Comparison of ENCODE assay signal across 8 cellular contexts in the genomic region with DNA sequence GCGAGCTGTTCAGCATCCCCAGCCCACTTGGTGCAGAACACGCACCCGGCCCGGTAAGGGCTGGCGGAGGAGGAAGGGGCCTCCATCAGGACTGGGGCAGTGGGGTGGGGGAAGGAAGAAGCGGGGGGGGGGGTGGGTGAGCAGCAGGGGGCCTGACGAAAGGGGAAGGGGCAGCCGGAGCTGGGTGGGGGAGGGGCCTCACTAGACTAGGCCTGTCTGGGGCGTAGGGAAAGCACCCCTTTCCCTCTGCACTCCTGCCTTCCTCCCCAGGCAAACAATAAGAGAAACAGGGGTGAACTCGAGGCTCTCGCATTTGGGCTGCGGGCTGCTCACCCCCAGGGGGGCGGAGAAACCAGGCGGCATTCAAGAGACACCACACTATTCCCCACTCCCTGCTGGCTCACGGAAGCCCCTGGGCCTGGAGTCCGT.
DNase-seq lines count a peak whose midpoint lies in the region; FAIRE-seq and TF ChIP-seq lines count a peak whose summit lies in the region.

No MANE protein-coding gene starts in this region.

- H3K9me3 Mint-ChIP-seq in nephron: no peaks in the 10 kb centered on the region

- peak overlapping the region; percentile 75 for H3K27ac ChIP-seq in cingulate gyrus (ENCODE audit: low read depth, low read length)

- H3K36me3 ChIP-seq in GM06990 (ENCODE audit: control insufficient read depth, insufficient read depth, low read length): peaks cover 11% of the 10 kb centered on the region
- no peaks in the 10 kb centered on the region; the same call in 1 of the 2 replicates for H3K36me3 ChIP-seq in MG63

- peak overlapping the region; percentile 26 to 98 (median 90) for H3K27ac Mint-ChIP-seq in nephron

- H3K27me3 ChIP-seq in GM06990 (replicated peaks; ENCODE audit: control insufficient read depth, insufficient read depth, low read length): no peaks in the 10 kb centered on the region
- H3K27me3 ChIP-seq in MG63: no peaks in the 10 kb centered on the region

- H3K9me3 ChIP-seq in MG63: no peaks in the 10 kb centered on the region

- TF ChIP-seq CTCF in GM06990 (IDR thresholded peaks at IDR 0.05; ENCODE audit: insufficient read depth, low read length, poor library complexity, severe bottlenecking) (no peak), nephron (IDR thresholded peaks at IDR 0.05; ENCODE audit: unreplicated experiment in 3 of 3) (no peak)

- peaks cover 49% of the 10 kb centered on the region for H3K4me1 Mint-ChIP-seq in nephron

- no peak for FAIRE-seq in RCC 7860 (lab: Jason Lieb, UNC)

- peaks cover 57% of the 10 kb centered on the region for H3K36me3 Mint-ChIP-seq in nephron (ENCODE audit: low read depth)

- DNase-seq in GM06990 (ENCODE audit: extremely low read depth, insufficient read length) (no peak), NCI-H2171 (lab: John Stamatoyannopoulos, UW) (peak; percentile 23), NCI-H187 treated with DMSO at 0.1 percent for 48 hours (lab: John Stamatoyannopoulos, UW) (no peak), GDM1 (lab: John Stamatoyannopoulos, UW) (no peak), RCC 7860 (ENCODE audit: low spot score) (no peak), MG63 (no peak)

- H3K4me3 Mint-ChIP-seq in nephron: peak overlapping the region; percentile 89 to 95 (median 94)

- H3K4me3 ChIP-seq in GM06990 (replicated peaks; ENCODE audit: low read depth, low read length) (peak overlapping the region; percentile 58), MG63 (no peak overlapping the region)

- no peaks in the 10 kb centered on the region for H3K27me3 Mint-ChIP-seq in nephron (ENCODE audit: low read depth)
